Comparison of ENCODE assay signal across 18 cellular contexts in the genomic region with DNA sequence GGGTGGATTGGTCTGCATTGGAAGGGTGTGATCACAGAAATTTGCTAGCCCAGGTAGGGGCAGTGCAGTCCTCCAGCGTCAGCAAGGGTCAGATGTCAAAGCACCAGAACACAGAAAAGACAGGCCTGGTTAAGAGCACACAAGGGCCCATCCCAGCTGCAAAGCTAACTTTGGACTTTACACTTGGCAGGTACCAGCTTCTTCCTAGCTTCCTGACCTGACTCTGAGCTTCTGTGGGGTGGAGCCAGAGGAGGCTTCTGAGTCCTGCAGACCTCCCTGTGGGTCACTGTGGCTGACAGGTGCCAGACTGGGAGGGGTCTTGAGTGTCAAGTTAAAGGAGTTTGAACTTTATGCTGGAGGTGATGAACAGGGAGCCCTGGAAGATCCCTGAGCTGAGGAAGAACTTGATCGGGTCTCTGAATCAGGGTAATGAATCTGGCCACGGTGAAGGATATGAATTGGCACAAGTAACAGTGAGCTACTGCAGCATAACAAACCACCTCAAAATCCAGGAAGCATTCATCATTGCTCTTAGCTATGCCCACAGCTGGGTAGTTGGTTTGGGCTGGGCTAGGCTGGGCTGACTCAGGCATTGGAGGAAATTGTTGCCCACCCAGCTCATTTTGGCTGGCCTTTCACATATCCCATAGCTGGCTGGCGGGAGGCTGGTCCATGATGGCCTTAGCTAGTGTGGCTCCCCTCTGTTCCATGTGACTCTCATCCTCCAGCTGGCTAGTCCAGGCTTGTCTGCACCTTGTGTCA.
A peak's percentile ranks its signal among the peaks of the same experiment; 100 is the strongest.
DNase-seq lines count a peak whose midpoint lies in the region; ATAC-seq and TF ChIP-seq lines count a peak whose summit lies in the region.
"Had no signal": no experiment of that assay in that cellular context is flagged by ENCODE, and none has a peak within 500 bp of the region (broad histone marks: within the 10 kb centered on the region; RNA-seq: fewer than 3 reads in every experiment).

No MANE protein-coding gene starts in this region.

- WGBS in esophagus muscularis mucosa = 91% methylated on average over 3 of the region's 4 CpGs
- WGBS in transverse colon (ENCODE audit: low coverage in 1 of 2), 2 donors = 88 to 94% methylated on average over 3 to 4 of the region's 4 CpGs

- peaks cover 11% of the 10 kb centered on the region for H3K9me3 ChIP-seq in left ventricle myocardium inferior (replicated peaks)
- peaks cover 0 to 20% (median 5%) of the 10 kb centered on the region in 4 donors for H3K9me3 ChIP-seq in esophagus muscularis mucosa
- H3K9me3 ChIP-seq in transverse colon = peaks cover 0 to 11% of the 10 kb centered on the region in 2 donors

- H3K9me3 Mint-ChIP-seq in T-cell = peaks cover 4 to 15% (median 9%) of the 10 kb centered on the region in 3 donors

- POLR2A ChIA-PET in T-cell (lab: Charles Lee) = no interaction called here

- H3K27ac ChIP-seq in left ventricle myocardium inferior (replicated peaks) (no peak overlapping the region), esophagus muscularis mucosa (replicated peaks in 1 of 4) (no peak overlapping the region), transverse colon (no peak overlapping the region)
- H3K27ac ChIP-seq: PC-9 had no signal

- ATAC-seq in T-cell (replicated peaks in 1 of 4) = no peak
- no peak for ATAC-seq in GM19463 (IDR thresholded peaks at IDR 0.05; ENCODE audit: unreplicated experiment)

- no peak for TF ChIP-seq EP300 in esophagus muscularis mucosa (IDR thresholded peaks at IDR 0.05)
- TF ChIP-seq EP300 in transverse colon (IDR thresholded peaks at IDR 0.05; ENCODE audit: low read depth) = no peak

- H3K4me1 ChIP-seq in left ventricle myocardium inferior = no peaks in the 10 kb centered on the region
- H3K4me1 ChIP-seq in esophagus muscularis mucosa = no peaks in the 10 kb centered on the region
- H3K4me1 ChIP-seq in transverse colon = no peaks in the 10 kb centered on the region

- no peak for TF ChIP-seq POLR2A in esophagus muscularis mucosa (IDR thresholded peaks at IDR 0.05; ENCODE audit: low read depth)
- no peak for TF ChIP-seq POLR2A in transverse colon (IDR thresholded peaks at IDR 0.05)

- H3K36me3 ChIP-seq in left ventricle myocardium inferior = no peaks in the 10 kb centered on the region
- H3K36me3 ChIP-seq in esophagus muscularis mucosa = no peaks in the 10 kb centered on the region
- no peaks in the 10 kb centered on the region for H3K36me3 ChIP-seq in transverse colon

- TF ChIP-seq CTCF in left ventricle myocardium inferior (IDR thresholded peaks at IDR 0.05; ENCODE audit: borderline replicate concordance) (no peak), esophagus muscularis mucosa (IDR thresholded peaks at IDR 0.05) (no peak), transverse colon (IDR thresholded peaks at IDR 0.05) (no peak)

- no peak overlapping the region for H3K27ac Mint-ChIP-seq in T-cell
- H3K27ac Mint-ChIP-seq: IgD-negative memory B cell had no signal

- H3K4me3 Mint-ChIP-seq in T-cell = no peak overlapping the region
- H3K4me3 Mint-ChIP-seq: IgD-negative memory B cell had no signal

- H3K27me3 ChIP-seq in left ventricle myocardium inferior (ENCODE audit: low read depth) = peaks cover 24% of the 10 kb centered on the region
- H3K27me3 ChIP-seq in esophagus muscularis mucosa = no peaks in the 10 kb centered on the region
- H3K27me3 ChIP-seq in transverse colon = no peaks in the 10 kb centered on the region

- no peaks in the 10 kb centered on the region for H3K36me3 Mint-ChIP-seq in T-cell

- H3K4me1 Mint-ChIP-seq in T-cell = peaks cover 0 to 1% (median under 1%) of the 10 kb centered on the region in 3 donors

- in situ Hi-C loops in transverse colon (cut with MboI; ENCODE audit: low pct_ligation_motif_present in 1 of 4, low pct_unique_long_range_greater_than_20kb in 1 of 4, low sequenced_read_pairs in 3 of 4) = no loop called here

- no peak overlapping the region for H3K4me3 ChIP-seq in left ventricle myocardium inferior
- H3K4me3 ChIP-seq in esophagus muscularis mucosa = no peak overlapping the region
- no peak overlapping the region for H3K4me3 ChIP-seq in transverse colon
- H3K4me3 ChIP-seq: PC-9 had no signal

- CTCF ChIA-PET in T-cell (lab: Charles Lee) = no interaction called here

- H3K27me3 Mint-ChIP-seq in T-cell = peaks cover 7 to 20% of the 10 kb centered on the region in 2 donors

- intact Hi-C loops in cardiac septum (cut with DNase I) (no loop called here), left ventricle myocardium inferior (cut with micrococcal nuclease) (no loop called here), esophagus muscularis mucosa (cut with DNase I) (no loop called here), transverse colon (cut with DNase I; ENCODE audit: low total_unique reads) (no loop called here)

- DNase-seq in cardiac septum (ENCODE audit: low spot score) (peak; percentile 55), left ventricle myocardium inferior (no peak), esophagus muscularis mucosa (ENCODE audit: extremely low spot score) (peak; percentile 77), mucosa of gallbladder (ENCODE audit: low spot score) (peak; percentile 75), transverse colon (peak; percentile 4), T-cell (no peak)
- no peak for DNase-seq in stimulated activated CD4-positive, alpha-beta T cell treated with anti-CD3 and anti-CD28 coated beads, Interleukin-4, amount 100 ng/mL, for 1 hour
- DNase-seq: COR-L47, H7, Kasumi-1, MM.1S, NCI-H1092 treated with DMSO at 0.1 percent for 48 hours, NCI-H2081 treated with DMSO at 0.1 percent for 48 hours, NCI-H510A treated with DMSO at 0.1 percent for 48 hours, NCI-H82, PC-9 had no signal

Comparison
In these comparisons a context has a peak if more than half of its experiments do, and no peak if none do; other contexts are left out.
1. DNase-seq: peak in cardiac septum (single experiment), esophagus muscularis mucosa (single experiment), mucosa of gallbladder (single experiment) and transverse colon (single experiment); none in left ventricle myocardium inferior (single experiment), T-cell (0 of 34) and stimulated activated CD4-positive, alpha-beta T cell treated with anti-CD3 and anti-CD28 coated beads, Interleukin-4, amount 100 ng/mL, for 1 hour (single experiment).